10 cellular contexts compared by ENCODE assay signal in genomic region chr20:45408646-45409213, GRCh38. TPM values are rescaled to one million over a fixed set of nuclear protein-coding genes. Genes with fewer than 3 reads are reported as not detected.
DNase-seq lines count a peak whose midpoint lies in the region; ATAC-seq, FAIRE-seq and TF ChIP-seq lines count a peak whose summit lies in the region.
"Had no signal": no experiment of that assay in that cellular context is flagged by ENCODE, and none has a peak within 500 bp of the region (broad histone marks: within the 10 kb centered on the region; RNA-seq: fewer than 3 reads in every experiment).

No MANE protein-coding gene starts in this region.

- TF ChIP-seq CTCF in nephron progenitor cell (IDR thresholded peaks at IDR 0.05), result no peak

- H3K4me3 ChIP-seq in CD4-positive, alpha-beta memory T cell (ENCODE audit: low read length in 2 of 2), result no peak overlapping the region
- no peak overlapping the region for H3K4me3 ChIP-seq in H7 (ENCODE audit: insufficient read depth, low read depth, low read length)

- H3K4me1 Mint-ChIP-seq in CD4-positive, alpha-beta memory T cell, result peaks cover 14 to 20% (median 16%) of the 10 kb centered on the region in 4 donors
- peaks cover 33% of the 10 kb centered on the region for H3K4me1 Mint-ChIP-seq in stimulated activated memory B cell treated with anti-CD40 and anti-IgM and Interleukin-4, amounts not matched to agents 10 μg/mL and 1 μg/mL and 100 μg/mL, for 72 hours
- peaks cover 52% of the 10 kb centered on the region for H3K4me1 Mint-ChIP-seq in nephron progenitor cell

- intact Hi-C loops in CD4-positive, alpha-beta memory T cell (cut with micrococcal nuclease), result no loop called here

- H3K27ac Mint-ChIP-seq in CD4-positive, alpha-beta memory T cell, result peak overlapping the region in 6 of 7 donors; percentile 25 to 93 (median 61)
- peak overlapping the region; percentile 1 for H3K27ac Mint-ChIP-seq in stimulated activated memory B cell treated with anti-CD40 and anti-IgM and Interleukin-4, amounts not matched to agents 10 μg/mL and 1 μg/mL and 100 μg/mL, for 72 hours
- H3K27ac Mint-ChIP-seq in nephron progenitor cell, result no peak overlapping the region

- ATAC-seq in stimulated activated memory B cell treated with anti-CD40 and anti-IgM and Interleukin-4, amounts not matched to agents 10 μg/mL and 1 μg/mL and 100 μg/mL, for 72 hours, result peak; percentile 67

- no peaks in the 10 kb centered on the region for H3K9me3 Mint-ChIP-seq in CD4-positive, alpha-beta memory T cell
- no peaks in the 10 kb centered on the region for H3K9me3 Mint-ChIP-seq in stimulated activated memory B cell treated with anti-CD40 and anti-IgM and Interleukin-4, amounts not matched to agents 10 μg/mL and 1 μg/mL and 100 μg/mL, for 72 hours
- H3K9me3 Mint-ChIP-seq in nephron progenitor cell, result peaks cover 4% of the 10 kb centered on the region

- H3K36me3 Mint-ChIP-seq in CD4-positive, alpha-beta memory T cell, result peaks cover 3 to 12% of the 10 kb centered on the region in 2 donors
- H3K36me3 Mint-ChIP-seq in stimulated activated memory B cell treated with anti-CD40 and anti-IgM and Interleukin-4, amounts not matched to agents 10 μg/mL and 1 μg/mL and 100 μg/mL, for 72 hours, result peaks cover 23% of the 10 kb centered on the region
- peaks cover 13% of the 10 kb centered on the region for H3K36me3 Mint-ChIP-seq in nephron progenitor cell (ENCODE audit: low read depth)

- no peaks in the 10 kb centered on the region for H3K36me3 ChIP-seq in CD4-positive, alpha-beta memory T cell (ENCODE audit: insufficient read depth, low read length)
- H3K36me3 ChIP-seq in H7 (replicated peaks; ENCODE audit: control insufficient read depth, insufficient read depth, low read length), result peaks cover 12% of the 10 kb centered on the region

- FAIRE-seq in frontal cortex (lab: Jason Lieb, UNC) (no peak), GM19239 (lab: Jason Lieb, UNC) (no peak)
- FAIRE-seq: D721Med had no signal

- CTCF ChIA-PET in CD4-positive, alpha-beta memory T cell (lab: Charles Lee; ENCODE audit: partially characterized antibody), result interaction anchor here (0.9 to 1.1 kb wide), 2 partner anchors 21 to 35 kb away, joined by 3 read pairs; no protein-coding TSS in a partner anchor

- H3K27me3 Mint-ChIP-seq in CD4-positive, alpha-beta memory T cell, result no peaks in the 10 kb centered on the region
- H3K27me3 Mint-ChIP-seq in stimulated activated memory B cell treated with anti-CD40 and anti-IgM and Interleukin-4, amounts not matched to agents 10 μg/mL and 1 μg/mL and 100 μg/mL, for 72 hours, result no peaks in the 10 kb centered on the region
- peaks cover 50% of the 10 kb centered on the region for H3K27me3 Mint-ChIP-seq in nephron progenitor cell (ENCODE audit: low read depth, poor library complexity)

- no peaks in the 10 kb centered on the region for H3K9me3 ChIP-seq in CD4-positive, alpha-beta memory T cell (ENCODE audit: control insufficient read depth in 1 of 2, low read length in 2 of 2)

- H3K4me1 ChIP-seq in CD4-positive, alpha-beta memory T cell (ENCODE audit: insufficient read depth, low read length), result peaks cover 19% of the 10 kb centered on the region

- H3K27ac ChIP-seq in CD4-positive, alpha-beta memory T cell (ENCODE audit: low read depth, low read length), result no peak overlapping the region

- DNase-seq in CD4-positive, alpha-beta memory T cell, result no peak
- peak; percentile 23 for DNase-seq in NOMO-1 treated with dmso at 0.1 percent for 144 hours (lab: John Stamatoyannopoulos, UW; ENCODE audit: unreplicated experiment)
- peak; percentile 27 to 47 for DNase-seq in frontal cortex (ENCODE audit: low spot score in 2 of 2)
- no peak for DNase-seq in nephron progenitor cell
- no peak for DNase-seq in H7
- no peak for DNase-seq in 8988T
- no peak for DNase-seq in GM19239 (ENCODE audit: insufficient read length, low spot score)
- DNase-seq: activated CD4-positive, alpha-beta T cell treated with anti-CD3 and anti-CD28 coated beads, Interleukin-2, amount 50 U/mL, for 1 hour had no signal

- no peaks in the 10 kb centered on the region for H3K27me3 ChIP-seq in CD4-positive, alpha-beta memory T cell (ENCODE audit: insufficient read depth, low read length)
- H3K27me3 ChIP-seq in H7 (ENCODE audit: control insufficient read depth, insufficient read depth, low read length), result peaks cover 32% of the 10 kb centered on the region

- POLR2A ChIA-PET in CD4-positive, alpha-beta memory T cell (lab: Charles Lee; ENCODE audit: partially characterized antibody), result no interaction called here

- H3K4me3 Mint-ChIP-seq in CD4-positive, alpha-beta memory T cell, result peak overlapping the region in 4 of 8 donors; percentile 17 to 82 (median 51)
- no peak overlapping the region for H3K4me3 Mint-ChIP-seq in stimulated activated memory B cell treated with anti-CD40 and anti-IgM and Interleukin-4, amounts not matched to agents 10 μg/mL and 1 μg/mL and 100 μg/mL, for 72 hours
- H3K4me3 Mint-ChIP-seq in nephron progenitor cell, result no peak overlapping the region

RNA-seq across cellular contexts. Expression of gene DBNDD2, which starts 0.6 kb away (rescaled TPM):
- 10 to 100 TPM; 17.8 to 18.4 TPM for total RNA-seq in CD4-positive, alpha-beta memory T cell
- 10 to 100 TPM; 12.9 to 15.4 TPM for polyA plus RNA-seq in CD4-positive, alpha-beta memory T cell
- total RNA-seq in frontal cortex, result 2.9 TPM
- total RNA-seq in H7 (2014; rRNA removed; shearing (Covaris generic)), result 12.5 and 23.4 TPM in 2 replicates

RNA-seq across cellular contexts. Expression of gene PIGT, which starts 7.2 kb away (rescaled TPM):
- total RNA-seq in CD4-positive, alpha-beta memory T cell, result 10 to 100 TPM; 81.9 to 84.5 TPM
- polyA plus RNA-seq in CD4-positive, alpha-beta memory T cell, result 10 to 100 TPM; 85.6 to 92.2 TPM
- total RNA-seq in frontal cortex, result 10.2 TPM
- total RNA-seq in H7 (2014; rRNA removed; shearing (Covaris generic)), result 67.9 and 70.5 TPM in 2 replicates

RNA-seq across cellular contexts. Expression of gene TP53TG5, which starts 30.6 kb away (rescaled TPM):
- total RNA-seq in CD4-positive, alpha-beta memory T cell, result under 1 TPM in 1 of 2 experiments, not detected in 1; 0.36 TPM
- under 1 TPM; 0.11 to 0.24 TPM for polyA plus RNA-seq in CD4-positive, alpha-beta memory T cell
- total RNA-seq in frontal cortex, result not detected
- not detected in 2 replicates for total RNA-seq in H7 (2014; rRNA removed; shearing (Covaris generic))

RNA-seq across cellular contexts. Expression of gene SYS1, which starts 45.8 kb away (rescaled TPM):
- total RNA-seq in CD4-positive, alpha-beta memory T cell, result 10 to 100 TPM; 56.4 to 56.6 TPM
- 10 to 100 TPM; 24.7 to 30.2 TPM for polyA plus RNA-seq in CD4-positive, alpha-beta memory T cell
- 25.7 TPM for total RNA-seq in frontal cortex
- 11.8 and 22.8 TPM in 2 replicates for total RNA-seq in H7 (2014; rRNA removed; shearing (Covaris generic))

Comparison
In these comparisons a context has a peak if more than half of its experiments do, and no peak if none do; other contexts are left out.
1. DNase-seq: peak in NOMO-1 treated with dmso at 0.1 percent for 144 hours (single experiment) and frontal cortex (2 of 2); none in CD4-positive, alpha-beta memory T cell (0 of 5), nephron progenitor cell (single experiment), H7 (single experiment), 8988T (single experiment) and GM19239 (single experiment).